In genomic region chr1:24393892-24394291, GRCh38 we compare ENCODE assay signal across 10 cellular contexts. TPM values are rescaled to one million over a fixed set of nuclear protein-coding genes. Genes with fewer than 3 reads are reported as not detected.
DNase-seq lines count a peak whose midpoint lies in the region.
"Had no signal": no experiment of that assay in that cellular context is flagged by ENCODE, and none has a peak within 500 bp of the region (broad histone marks: within the 10 kb centered on the region; RNA-seq: fewer than 3 reads in every experiment).

No MANE protein-coding gene starts in this region.

- H3K27me3 Mint-ChIP-seq in T-helper 2 cell treated with Interferon-gamma antibody and Interleukin-4, amounts not matched to agents 5 μg/mL and 100 μg/mL, for 36 hours (ENCODE audit: low read depth): peaks cover 5% of the 10 kb centered on the region

- H3K4me3 Mint-ChIP-seq in T-helper 2 cell treated with Interferon-gamma antibody and Interleukin-4, amounts not matched to agents 5 μg/mL and 100 μg/mL, for 36 hours: no peak overlapping the region

- H3K9me3 Mint-ChIP-seq in T-helper 2 cell treated with Interferon-gamma antibody and Interleukin-4, amounts not matched to agents 5 μg/mL and 100 μg/mL, for 36 hours: no peaks in the 10 kb centered on the region

- H3K4me1 Mint-ChIP-seq in T-helper 2 cell treated with Interferon-gamma antibody and Interleukin-4, amounts not matched to agents 5 μg/mL and 100 μg/mL, for 36 hours (ENCODE audit: low read depth): peaks cover 19% of the 10 kb centered on the region

- H3K36me3 Mint-ChIP-seq in T-helper 2 cell treated with Interferon-gamma antibody and Interleukin-4, amounts not matched to agents 5 μg/mL and 100 μg/mL, for 36 hours (ENCODE audit: low read depth): peaks cover 4% of the 10 kb centered on the region

- H3K27ac Mint-ChIP-seq in T-helper 2 cell treated with Interferon-gamma antibody and Interleukin-4, amounts not matched to agents 5 μg/mL and 100 μg/mL, for 36 hours: no peak overlapping the region

- DNase-seq in AG08395 (ENCODE audit: low spot score): peak; percentile 83
- peak; percentile 89 for DNase-seq in HT1080 (ENCODE audit: low read depth)
- DNase-seq in amniotic epithelial cell (ENCODE audit: low read depth): peak; percentile 95
- DNase-seq in kidney glomerular epithelial cell (lab: John Stamatoyannopoulos, UW): peak; percentile 51
- DNase-seq in NCI-H748 (lab: John Stamatoyannopoulos, UW; ENCODE audit: unreplicated experiment): no peak
- no peak for DNase-seq in T-helper 2 cell treated with Interferon-gamma antibody and Interleukin-4, amounts not matched to agents 5 μg/mL and 100 μg/mL, for 36 hours (ENCODE audit: low spot score)
- DNase-seq in stimulated activated CD4-positive, alpha-beta T cell treated with anti-CD3 and anti-CD28 coated beads, Interleukin-1b, Interleukin-23, amount 100 ng/mL, for 48 hours: no peak
- no peak for DNase-seq in SKM-1 (lab: John Stamatoyannopoulos, UW; ENCODE audit: unreplicated experiment)
- DNase-seq: anterior cingulate cortex, heart left ventricle had no signal

RNA-seq across cellular contexts. Expression of gene STPG1, which starts 19.7 kb away (rescaled TPM):
- total RNA-seq in HT1080 (2014; rRNA removed; shearing (Covaris generic)): 8.6 and 9.0 TPM in 2 replicates
- polyA plus RNA-seq in HT1080 (2015; cell fraction: cytosol; rRNA removed): 13.3 and 15.1 TPM in 2 replicates
- polyA plus RNA-seq in HT1080 (2015; cell fraction: nucleus; rRNA removed): 9.7 and 12.2 TPM in 2 replicates

RNA-seq across cellular contexts. Expression of gene NIPAL3, which starts 21.7 kb away (rescaled TPM):
- total RNA-seq in HT1080 (2014; rRNA removed; shearing (Covaris generic)): 27.8 and 28.7 TPM in 2 replicates
- polyA plus RNA-seq in HT1080 (2015; cell fraction: cytosol; rRNA removed): 35.2 and 39.5 TPM in 2 replicates
- polyA plus RNA-seq in HT1080 (2015; cell fraction: nucleus; rRNA removed): 21.2 and 24.2 TPM in 2 replicates

Comparison
In these comparisons a context has a peak if more than half of its experiments do, and no peak if none do; other contexts are left out.
1. DNase-seq: peak in AG08395 (single experiment), HT1080 (single experiment), amniotic epithelial cell (single experiment) and kidney glomerular epithelial cell (single experiment); none in NCI-H748 (single experiment), T-helper 2 cell treated with Interferon-gamma antibody and Interleukin-4, amounts not matched to agents 5 μg/mL and 100 μg/mL, for 36 hours (single experiment), stimulated activated CD4-positive, alpha-beta T cell treated with anti-CD3 and anti-CD28 coated beads, Interleukin-1b, Interleukin-23, amount 100 ng/mL, for 48 hours (single experiment) and SKM-1 (single experiment).